8 cellular contexts compared by ENCODE assay signal in the genomic region with DNA sequence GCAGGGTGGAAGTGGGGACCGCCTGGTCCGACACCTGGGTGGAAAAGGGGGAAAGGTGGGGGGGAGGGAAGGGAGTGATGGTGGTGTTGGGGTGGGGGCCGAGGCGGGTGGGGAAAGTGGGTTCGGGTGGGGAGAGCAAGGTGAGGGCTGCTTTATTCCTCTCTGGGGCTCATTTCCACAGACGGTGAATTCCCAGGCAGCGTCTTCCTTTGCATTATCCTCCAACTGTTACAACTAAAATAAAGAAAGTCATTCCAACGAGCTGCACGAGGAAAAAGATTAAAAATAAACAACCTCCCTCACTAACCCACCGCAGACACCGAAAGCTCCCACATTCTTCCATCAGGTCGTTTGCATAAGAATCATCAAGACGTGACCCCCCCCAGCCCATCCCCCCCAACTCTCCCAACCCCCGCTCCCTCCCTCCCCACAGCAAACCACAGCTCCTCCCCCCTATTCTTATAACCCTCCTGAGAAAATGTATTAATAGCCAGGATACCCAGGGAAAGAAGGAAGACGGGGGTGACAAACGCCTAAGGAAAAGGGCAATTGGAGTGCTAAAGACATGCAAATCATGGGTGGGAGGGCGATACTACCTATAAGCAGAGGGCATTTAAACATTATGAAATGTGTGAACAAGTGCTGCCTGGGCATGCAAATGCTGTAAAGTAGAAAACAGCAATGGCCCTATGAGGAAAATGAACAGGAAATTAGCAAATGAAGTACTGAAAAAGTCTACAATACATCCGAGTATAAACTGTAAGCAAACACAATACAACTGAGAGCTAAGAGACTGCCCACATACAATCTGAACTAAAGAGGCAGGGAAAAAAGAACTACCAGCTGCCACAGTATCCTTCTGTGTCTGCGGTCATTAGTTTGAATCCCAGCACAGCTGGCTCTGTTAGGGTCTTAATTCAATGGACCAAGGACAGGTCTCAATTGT. TPM values are rescaled to one million over a fixed set of nuclear protein-coding genes. Genes with fewer than 3 reads are reported as not detected.
DNase-seq lines count a peak whose midpoint lies in the region; ATAC-seq and TF ChIP-seq lines count a peak whose summit lies in the region.

No MANE protein-coding gene starts in this region.

- H3K27me3 Mint-ChIP-seq in osteocyte (ENCODE audit: unreplicated experiment), result peaks cover 83% of the 10 kb centered on the region

- 5% methylated on average over 17 of the region's 19 CpGs for WGBS in esophagus muscularis mucosa

- intact Hi-C loops in esophagus muscularis mucosa (cut with DNase I), result no loop called here

- no peak overlapping the region for H3K27ac Mint-ChIP-seq in osteocyte (ENCODE audit: unreplicated experiment)

- H3K27ac ChIP-seq in SJSA1 (no peak overlapping the region), esophagus muscularis mucosa (replicated peaks in 1 of 4) (peak overlapping the region; percentile 87 to 91 (median 89))

- peaks cover 11% of the 10 kb centered on the region for H3K4me1 ChIP-seq in SJSA1 (replicated peaks)
- peaks cover 27 to 69% (median 64%) of the 10 kb centered on the region in 4 donors for H3K4me1 ChIP-seq in esophagus muscularis mucosa

- TF ChIP-seq EP300 in esophagus muscularis mucosa (IDR thresholded peaks at IDR 0.05), result no peak

- no peaks in the 10 kb centered on the region for H3K9me3 ChIP-seq in SJSA1 (replicated peaks)
- no peaks in the 10 kb centered on the region for H3K9me3 ChIP-seq in esophagus muscularis mucosa

- H3K4me3 ChIP-seq in SJSA1 (peak overlapping the region; percentile 46), esophagus muscularis mucosa (peak overlapping the region; percentile 71 to 90 (median 77))

- H3K36me3 Mint-ChIP-seq in osteocyte (ENCODE audit: unreplicated experiment), result no peaks in the 10 kb centered on the region

- TF ChIP-seq POLR2A in GM19099 (IDR thresholded peaks at IDR 0.05; ENCODE audit: extremely low read depth, insufficient read length, low read depth) (peak; percentile 41), esophagus muscularis mucosa (IDR thresholded peaks at IDR 0.05; ENCODE audit: low read depth) (no peak)

- H3K9me3 Mint-ChIP-seq in osteocyte (ENCODE audit: unreplicated experiment), result no peaks in the 10 kb centered on the region

- H3K36me3 ChIP-seq in SJSA1 (no peaks in the 10 kb centered on the region), esophagus muscularis mucosa (no peaks in the 10 kb centered on the region)

- peak; percentile 32 for ATAC-seq in HG03175 (IDR thresholded peaks at IDR 0.05; ENCODE audit: unreplicated experiment)

- peaks cover 27% of the 10 kb centered on the region for H3K4me1 Mint-ChIP-seq in osteocyte (ENCODE audit: unreplicated experiment)

- peak overlapping the region; percentile 76 for H3K4me3 Mint-ChIP-seq in osteocyte (ENCODE audit: unreplicated experiment)

- H3K27me3 ChIP-seq in SJSA1 (replicated peaks), result peaks cover 13% of the 10 kb centered on the region
- no peaks in the 10 kb centered on the region for H3K27me3 ChIP-seq in esophagus muscularis mucosa

- peak; percentile 50 for DNase-seq in DMS153 (lab: John Stamatoyannopoulos, UW)
- peak in 1 of 2 experiments; percentile 28 for DNase-seq in SJSA1 (ENCODE audit: low read depth in 1 of 2, low spot score in 2 of 2)
- DNase-seq in esophagus muscularis mucosa (ENCODE audit: extremely low spot score), result no peak
- no peak for DNase-seq in osteocyte (ENCODE audit: extremely low spot score, unreplicated experiment)
- DNase-seq in stimulated activated CD4-positive, alpha-beta T cell treated with anti-CD3 and anti-CD28 coated beads, Interleukin-1b, Interleukin-23, amount 100 ng/mL, for 48 hours, result no peak
- DNase-seq in NK-92 (lab: John Stamatoyannopoulos, UW; ENCODE audit: unreplicated experiment), result no peak

- TF ChIP-seq CTCF in esophagus muscularis mucosa (IDR thresholded peaks at IDR 0.05), result no peak
- no peak for TF ChIP-seq CTCF in osteocyte (IDR thresholded peaks at IDR 0.05)

RNA-seq across cellular contexts. Expression of gene CXXC4, which starts 2.6 kb away (rescaled TPM):
- total RNA-seq in SJSA1 (2014; rRNA removed; shearing (Covaris generic)), result 0.37 and 0.56 TPM in 2 replicates
- total RNA-seq in esophagus muscularis mucosa, result 1 to 10 TPM; 1.7 to 3.3 (median 2.9) TPM
- total RNA-seq in osteocyte, result not detected in 2 replicates
